ENCODE assay signal across 1 cellular context in the genomic region with DNA sequence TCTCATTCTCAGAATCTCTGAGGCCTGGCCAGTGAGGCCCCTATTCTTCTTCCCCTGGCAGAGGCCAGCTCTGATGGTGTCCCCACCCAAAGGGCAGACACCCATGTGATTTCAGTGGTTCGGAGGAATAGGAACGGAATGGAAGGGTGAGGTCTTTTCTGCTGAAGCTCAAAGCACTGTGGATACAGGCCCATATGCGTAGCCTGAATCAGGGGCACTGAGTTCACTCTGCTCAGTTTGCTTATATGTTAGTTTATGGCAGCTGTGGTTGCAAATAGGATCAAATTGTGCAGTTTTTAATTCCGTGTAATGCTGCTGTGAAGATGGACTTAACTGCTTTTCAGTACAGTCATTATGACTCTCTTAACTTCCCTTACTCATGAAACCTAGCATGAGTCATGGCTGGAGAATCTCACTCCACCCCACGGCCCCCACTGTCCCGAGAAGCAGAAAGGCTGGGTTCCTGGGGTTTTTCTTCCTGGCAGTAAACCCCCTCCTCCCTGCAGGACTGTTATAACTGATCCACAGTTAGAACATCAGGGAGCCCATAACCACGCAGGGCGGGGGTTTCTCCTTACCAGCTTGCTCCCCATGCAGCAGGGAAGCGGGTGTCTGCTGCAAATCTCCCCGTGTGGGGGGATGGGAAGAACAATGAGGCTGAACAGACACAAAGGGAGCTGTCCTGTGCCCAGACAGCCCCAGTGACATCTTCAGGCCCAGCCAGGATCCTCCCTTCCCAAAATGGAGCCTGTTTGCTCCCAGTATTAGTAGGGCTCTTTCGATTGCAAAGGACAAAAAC.
TF ChIP-seq lines count a peak whose summit lies in the region.

No MANE protein-coding gene starts in this region.

TF ChIP-seq in HepG2, 621 proteins besides CTCF, POLR2A, EP300 and RAD21 (continued from another document and continues in another):
- no peak; the same call in 1 of the 2 replicates for TF ChIP-seq RXRA (CRISPR knock-in tag; IDR thresholded peaks at IDR 0.05)
- no peak for TF ChIP-seq ELF1 (CRISPR knock-in tag; IDR thresholded peaks at IDR 0.05)
- no peak for TF ChIP-seq ZFP1 (CRISPR knock-in tag; IDR thresholded peaks at IDR 0.05)
- no peak for TF ChIP-seq ZBTB38 (CRISPR knock-in tag; IDR thresholded peaks at IDR 0.05)
- no peak for TF ChIP-seq CBX5 (CRISPR knock-in tag; IDR thresholded peaks at IDR 0.05; ENCODE audit: borderline replicate concordance)
- no peak for TF ChIP-seq ZSCAN21 (CRISPR knock-in tag; IDR thresholded peaks at IDR 0.05; ENCODE audit: borderline replicate concordance)
- TF ChIP-seq ZSCAN9 (CRISPR knock-in tag; IDR thresholded peaks at IDR 0.05; ENCODE audit: borderline replicate concordance), result no peak
- no peak for TF ChIP-seq ZNF652 (CRISPR knock-in tag; IDR thresholded peaks at IDR 0.05; ENCODE audit: borderline replicate concordance, low read depth)
- TF ChIP-seq PHF20 (CRISPR knock-in tag; IDR thresholded peaks at IDR 0.05), result no peak
- no peak for TF ChIP-seq NFYC (CRISPR knock-in tag; IDR thresholded peaks at IDR 0.05)
- TF ChIP-seq BORCS8-MEF2B (CRISPR knock-in tag; IDR thresholded peaks at IDR 0.05), result no peak
- TF ChIP-seq XRCC5 (optimal IDR thresholded peaks at IDR 0.05; ENCODE audit: low read length), result peak; percentile 14
- no peak for TF ChIP-seq ZNF678 (CRISPR knock-in tag; IDR thresholded peaks at IDR 0.05)
- peak; percentile 39; the same call in 1 of the 2 replicates for TF ChIP-seq ZNF441 (CRISPR knock-in tag; IDR thresholded peaks at IDR 0.05; ENCODE audit: borderline replicate concordance)
- no peak for TF ChIP-seq PTBP1 (IDR thresholded peaks at IDR 0.05; ENCODE audit: low read depth, low read length, poor library complexity, severe bottlenecking)
- no peak for TF ChIP-seq ZNF12 (CRISPR knock-in tag; IDR thresholded peaks at IDR 0.05)
- TF ChIP-seq KDM3A (CRISPR knock-in tag; IDR thresholded peaks at IDR 0.05; ENCODE audit: low read depth), result no peak
- TF ChIP-seq MAFF (IDR thresholded peaks at IDR 0.05; ENCODE audit: low read depth, low read length), result peak; percentile 41
- TF ChIP-seq, protein P1, sequence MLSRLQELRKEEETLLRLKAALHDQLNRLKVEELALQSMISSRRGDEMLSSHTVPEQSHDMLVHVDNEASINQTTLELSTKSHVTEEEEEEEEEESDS (CRISPR knock-in tag; IDR thresholded peaks at IDR 0.05; ENCODE audit: borderline replicate concordance), result no peak
- TF ChIP-seq SYNCRIP (IDR thresholded peaks at IDR 0.05; ENCODE audit: insufficient read depth, low read depth, low read length), result no peak
- no peak for TF ChIP-seq MTF1 (CRISPR knock-in tag; IDR thresholded peaks at IDR 0.05)
- TF ChIP-seq MAFK (conservative IDR thresholded peaks at IDR 0.05 in 1 of 2, IDR thresholded peaks at IDR 0.05 in 1 of 2; ENCODE audit: low read length in 2 of 2), result 0 out of 4 replicates have a peak, but pooled peaks of 1 of the 2 experiments have one; percentile 1
- TF ChIP-seq NR2F1 (CRISPR knock-in tag; IDR thresholded peaks at IDR 0.05), result no peak
- no peak for TF ChIP-seq ZNF589 (CRISPR knock-in tag; conservative IDR thresholded peaks at IDR 0.05)
- TF ChIP-seq KAT2B (IDR thresholded peaks at IDR 0.05; ENCODE audit: borderline replicate concordance, low read depth, low read length), result no peak
- TF ChIP-seq ARID2 (CRISPR knock-in tag; IDR thresholded peaks at IDR 0.05; ENCODE audit: borderline replicate concordance), result no peak
- TF ChIP-seq PPARG (CRISPR knock-in tag; conservative IDR thresholded peaks at IDR 0.05), result no peak
- TF ChIP-seq, protein P2, sequence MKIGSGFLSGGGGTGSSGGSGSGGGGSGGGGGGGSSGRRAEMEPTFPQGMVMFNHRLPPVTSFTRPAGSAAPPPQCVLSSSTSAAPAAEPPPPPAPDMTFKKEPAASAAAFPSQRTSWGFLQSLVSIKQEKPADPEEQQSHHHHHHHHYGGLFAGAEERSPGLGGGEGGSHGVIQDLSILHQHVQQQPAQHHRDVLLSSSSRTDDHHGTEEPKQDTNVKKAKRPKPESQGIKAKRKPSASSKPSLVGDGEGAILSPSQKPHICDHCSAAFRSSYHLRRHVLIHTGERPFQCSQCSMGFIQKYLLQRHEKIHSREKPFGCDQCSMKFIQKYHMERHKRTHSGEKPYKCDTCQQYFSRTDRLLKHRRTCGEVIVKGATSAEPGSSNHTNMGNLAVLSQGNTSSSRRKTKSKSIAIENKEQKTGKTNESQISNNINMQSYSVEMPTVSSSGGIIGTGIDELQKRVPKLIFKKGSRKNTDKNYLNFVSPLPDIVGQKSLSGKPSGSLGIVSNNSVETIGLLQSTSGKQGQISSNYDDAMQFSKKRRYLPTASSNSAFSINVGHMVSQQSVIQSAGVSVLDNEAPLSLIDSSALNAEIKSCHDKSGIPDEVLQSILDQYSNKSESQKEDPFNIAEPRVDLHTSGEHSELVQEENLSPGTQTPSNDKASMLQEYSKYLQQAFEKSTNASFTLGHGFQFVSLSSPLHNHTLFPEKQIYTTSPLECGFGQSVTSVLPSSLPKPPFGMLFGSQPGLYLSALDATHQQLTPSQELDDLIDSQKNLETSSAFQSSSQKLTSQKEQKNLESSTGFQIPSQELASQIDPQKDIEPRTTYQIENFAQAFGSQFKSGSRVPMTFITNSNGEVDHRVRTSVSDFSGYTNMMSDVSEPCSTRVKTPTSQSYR (CRISPR knock-in tag; IDR thresholded peaks at IDR 0.05; ENCODE audit: borderline replicate concordance), result peak; percentile 74
- TF ChIP-seq, protein P3, sequence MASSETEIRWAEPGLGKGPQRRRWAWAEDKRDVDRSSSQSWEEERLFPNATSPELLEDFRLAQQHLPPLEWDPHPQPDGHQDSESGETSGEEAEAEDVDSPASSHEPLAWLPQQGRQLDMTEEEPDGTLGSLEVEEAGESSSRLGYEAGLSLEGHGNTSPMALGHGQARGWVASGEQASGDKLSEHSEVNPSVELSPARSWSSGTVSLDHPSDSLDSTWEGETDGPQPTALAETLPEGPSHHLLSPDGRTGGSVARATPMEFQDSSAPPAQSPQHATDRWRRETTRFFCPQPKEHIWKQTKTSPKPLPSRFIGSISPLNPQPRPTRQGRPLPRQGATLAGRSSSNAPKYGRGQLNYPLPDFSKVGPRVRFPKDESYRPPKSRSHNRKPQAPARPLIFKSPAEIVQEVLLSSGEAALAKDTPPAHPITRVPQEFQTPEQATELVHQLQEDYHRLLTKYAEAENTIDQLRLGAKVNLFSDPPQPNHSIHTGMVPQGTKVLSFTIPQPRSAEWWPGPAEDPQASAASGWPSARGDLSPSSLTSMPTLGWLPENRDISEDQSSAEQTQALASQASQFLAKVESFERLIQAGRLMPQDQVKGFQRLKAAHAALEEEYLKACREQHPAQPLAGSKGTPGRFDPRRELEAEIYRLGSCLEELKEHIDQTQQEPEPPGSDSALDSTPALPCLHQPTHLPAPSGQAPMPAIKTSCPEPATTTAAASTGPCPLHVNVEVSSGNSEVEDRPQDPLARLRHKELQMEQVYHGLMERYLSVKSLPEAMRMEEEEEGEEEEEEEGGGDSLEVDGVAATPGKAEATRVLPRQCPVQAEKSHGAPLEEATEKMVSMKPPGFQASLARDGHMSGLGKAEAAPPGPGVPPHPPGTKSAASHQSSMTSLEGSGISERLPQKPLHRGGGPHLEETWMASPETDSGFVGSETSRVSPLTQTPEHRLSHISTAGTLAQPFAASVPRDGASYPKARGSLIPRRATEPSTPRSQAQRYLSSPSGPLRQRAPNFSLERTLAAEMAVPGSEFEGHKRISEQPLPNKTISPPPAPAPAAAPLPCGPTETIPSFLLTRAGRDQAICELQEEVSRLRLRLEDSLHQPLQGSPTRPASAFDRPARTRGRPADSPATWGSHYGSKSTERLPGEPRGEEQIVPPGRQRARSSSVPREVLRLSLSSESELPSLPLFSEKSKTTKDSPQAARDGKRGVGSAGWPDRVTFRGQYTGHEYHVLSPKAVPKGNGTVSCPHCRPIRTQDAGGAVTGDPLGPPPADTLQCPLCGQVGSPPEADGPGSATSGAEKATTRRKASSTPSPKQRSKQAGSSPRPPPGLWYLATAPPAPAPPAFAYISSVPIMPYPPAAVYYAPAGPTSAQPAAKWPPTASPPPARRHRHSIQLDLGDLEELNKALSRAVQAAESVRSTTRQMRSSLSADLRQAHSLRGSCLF (CRISPR knock-in tag; IDR thresholded peaks at IDR 0.05; ENCODE audit: borderline replicate concordance), result no peak
- TF ChIP-seq ZNF10 (CRISPR knock-in tag; IDR thresholded peaks at IDR 0.05; ENCODE audit: borderline replicate concordance, low read depth), result no peak
- TF ChIP-seq, protein P4, sequence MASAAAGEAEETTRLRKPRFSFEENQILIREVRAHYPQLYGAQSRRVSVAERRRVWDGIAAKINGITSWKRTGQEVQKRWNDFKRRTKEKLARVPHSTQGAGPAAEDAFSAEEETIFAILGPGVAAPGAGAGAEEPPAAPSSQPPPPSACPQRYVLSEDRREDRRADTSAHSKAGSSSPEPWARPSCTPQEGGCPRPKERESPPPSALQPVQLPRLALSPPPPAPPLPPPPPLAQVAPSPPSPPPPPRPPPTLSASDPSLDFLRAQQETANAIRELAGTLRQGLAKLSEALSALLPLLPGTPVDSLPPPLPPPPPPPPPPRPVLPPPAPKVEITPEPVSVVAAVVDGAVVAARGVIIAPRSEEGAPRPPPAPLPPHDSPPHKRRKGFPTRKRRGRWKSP (CRISPR knock-in tag; IDR thresholded peaks at IDR 0.05), result no peak
- no peak for TF ChIP-seq ZNF749 (CRISPR knock-in tag; IDR thresholded peaks at IDR 0.05; ENCODE audit: borderline replicate concordance)
- no peak for TF ChIP-seq ZNF776 (CRISPR knock-in tag; IDR thresholded peaks at IDR 0.05)
- TF ChIP-seq ZNF75D (CRISPR knock-in tag; IDR thresholded peaks at IDR 0.05; ENCODE audit: borderline replicate concordance), result no peak
- TF ChIP-seq ZNF354B (CRISPR knock-in tag; IDR thresholded peaks at IDR 0.05), result no peak
- TF ChIP-seq MTF2 (CRISPR knock-in tag; IDR thresholded peaks at IDR 0.05; ENCODE audit: borderline replicate concordance), result no peak
- TF ChIP-seq ATRX (CRISPR knock-in tag; IDR thresholded peaks at IDR 0.05; ENCODE audit: borderline replicate concordance), result no peak
- no peak for TF ChIP-seq MAFG (CRISPR knock-in tag; IDR thresholded peaks at IDR 0.05)
- TF ChIP-seq ZNF124 (CRISPR knock-in tag; IDR thresholded peaks at IDR 0.05), result no peak
- peak; percentile 18; the same call in 1 of the 2 replicates for TF ChIP-seq DMAP1 (CRISPR knock-in tag; IDR thresholded peaks at IDR 0.05)
- no peak for TF ChIP-seq ZNF460 (CRISPR knock-in tag; IDR thresholded peaks at IDR 0.05; ENCODE audit: borderline replicate concordance)
- TF ChIP-seq, protein P5, sequence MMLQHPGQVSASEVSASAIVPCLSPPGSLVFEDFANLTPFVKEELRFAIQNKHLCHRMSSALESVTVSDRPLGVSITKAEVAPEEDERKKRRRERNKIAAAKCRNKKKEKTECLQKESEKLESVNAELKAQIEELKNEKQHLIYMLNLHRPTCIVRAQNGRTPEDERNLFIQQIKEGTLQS (CRISPR knock-in tag; IDR thresholded peaks at IDR 0.05), result peak; percentile 74
- peak; percentile 38; the same call in 1 of the 2 replicates for TF ChIP-seq NFE2L2 (IDR thresholded peaks at IDR 0.05; ENCODE audit: low read length)
- TF ChIP-seq CBX1 (IDR thresholded peaks at IDR 0.05; ENCODE audit: low read depth), result no peak
- TF ChIP-seq DNMT1 (CRISPR knock-in tag; IDR thresholded peaks at IDR 0.05), result no peak
- no peak for TF ChIP-seq ZNF296 (CRISPR knock-in tag; conservative IDR thresholded peaks at IDR 0.05)
- TF ChIP-seq TARDBP (CRISPR knock-in tag; IDR thresholded peaks at IDR 0.05), result no peak
- TF ChIP-seq MIER2 (CRISPR knock-in tag; IDR thresholded peaks at IDR 0.05), result no peak
- no peak for TF ChIP-seq KDM4B (CRISPR knock-in tag; IDR thresholded peaks at IDR 0.05)
- TF ChIP-seq SNAPC2 (CRISPR knock-in tag; IDR thresholded peaks at IDR 0.05), result no peak
- TF ChIP-seq, protein P6, sequence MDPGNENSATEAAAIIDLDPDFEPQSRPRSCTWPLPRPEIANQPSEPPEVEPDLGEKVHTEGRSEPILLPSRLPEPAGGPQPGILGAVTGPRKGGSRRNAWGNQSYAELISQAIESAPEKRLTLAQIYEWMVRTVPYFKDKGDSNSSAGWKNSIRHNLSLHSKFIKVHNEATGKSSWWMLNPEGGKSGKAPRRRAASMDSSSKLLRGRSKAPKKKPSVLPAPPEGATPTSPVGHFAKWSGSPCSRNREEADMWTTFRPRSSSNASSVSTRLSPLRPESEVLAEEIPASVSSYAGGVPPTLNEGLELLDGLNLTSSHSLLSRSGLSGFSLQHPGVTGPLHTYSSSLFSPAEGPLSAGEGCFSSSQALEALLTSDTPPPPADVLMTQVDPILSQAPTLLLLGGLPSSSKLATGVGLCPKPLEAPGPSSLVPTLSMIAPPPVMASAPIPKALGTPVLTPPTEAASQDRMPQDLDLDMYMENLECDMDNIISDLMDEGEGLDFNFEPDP (CRISPR knock-in tag; conservative IDR thresholded peaks at IDR 0.05), result no peak
- no peak for TF ChIP-seq ZC3H13 (CRISPR knock-in tag; IDR thresholded peaks at IDR 0.05)
- TF ChIP-seq CBFB (CRISPR knock-in tag; IDR thresholded peaks at IDR 0.05), result no peak
- TF ChIP-seq ZNF292 (CRISPR knock-in tag; IDR thresholded peaks at IDR 0.05; ENCODE audit: borderline replicate concordance, low read depth), result no peak; the same call in 1 of the 2 replicates
- TF ChIP-seq, protein P7, sequence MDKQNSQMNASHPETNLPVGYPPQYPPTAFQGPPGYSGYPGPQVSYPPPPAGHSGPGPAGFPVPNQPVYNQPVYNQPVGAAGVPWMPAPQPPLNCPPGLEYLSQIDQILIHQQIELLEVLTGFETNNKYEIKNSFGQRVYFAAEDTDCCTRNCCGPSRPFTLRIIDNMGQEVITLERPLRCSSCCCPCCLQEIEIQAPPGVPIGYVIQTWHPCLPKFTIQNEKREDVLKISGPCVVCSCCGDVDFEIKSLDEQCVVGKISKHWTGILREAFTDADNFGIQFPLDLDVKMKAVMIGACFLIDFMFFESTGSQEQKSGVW (CRISPR knock-in tag; IDR thresholded peaks at IDR 0.05; ENCODE audit: borderline replicate concordance), result no peak
- no peak for TF ChIP-seq ARHGAP35 (CRISPR knock-in tag; IDR thresholded peaks at IDR 0.05; ENCODE audit: borderline replicate concordance)
- TF ChIP-seq MIXL1 (CRISPR knock-in tag; IDR thresholded peaks at IDR 0.05), result no peak
- no peak for TF ChIP-seq NONO (IDR thresholded peaks at IDR 0.05)
- no peak for TF ChIP-seq NONO (CRISPR knock-in tag; conservative IDR thresholded peaks at IDR 0.05)
